ENCODE assay signal across 8 cellular contexts in genomic region chr1:64505944-64506658, GRCh38. TPM values are rescaled to one million over a fixed set of nuclear protein-coding genes. Genes with fewer than 3 reads are reported as not detected.
DNase-seq lines count a peak whose midpoint lies in the region; ATAC-seq, FAIRE-seq and TF ChIP-seq lines count a peak whose summit lies in the region.

No MANE protein-coding gene starts in this region.

- no peaks in the 10 kb centered on the region for H3K9me3 Mint-ChIP-seq in GM23338
- H3K9me3 Mint-ChIP-seq in stimulated activated memory B cell treated with anti-CD40 and anti-IgM and Interleukin-4, amounts not matched to agents 10 μg/mL and 1 μg/mL and 100 μg/mL, for 72 hours = no peaks in the 10 kb centered on the region

- no peaks in the 10 kb centered on the region; the same call in 2 of the 3 replicates for H3K36me3 Mint-ChIP-seq in GM23338 (ENCODE audit: low read depth)
- H3K36me3 Mint-ChIP-seq in stimulated activated memory B cell treated with anti-CD40 and anti-IgM and Interleukin-4, amounts not matched to agents 10 μg/mL and 1 μg/mL and 100 μg/mL, for 72 hours = no peaks in the 10 kb centered on the region

- H3F3A ChIP-seq in GM23338 (replicated peaks; ENCODE audit: low read depth) = 0 out of 2 replicates have a peak, but pooled peaks cover 6% of the 10 kb centered on the region

- H3K9me3 ChIP-seq in keratinocyte (ENCODE audit: control insufficient read depth, low read depth, low read length) = no peaks in the 10 kb centered on the region

- H3K36me3 ChIP-seq in GM23338 (ENCODE audit: insufficient read depth) (no peaks in the 10 kb centered on the region), keratinocyte (ENCODE audit: control insufficient read depth in 2 of 2, extremely low read depth in 1 of 2, insufficient read depth in 2 of 2, low read length in 2 of 2) (no peaks in the 10 kb centered on the region)

- peaks cover 90% of the 10 kb centered on the region for H3K4me1 Mint-ChIP-seq in GM23338
- peaks cover 14% of the 10 kb centered on the region for H3K4me1 Mint-ChIP-seq in stimulated activated memory B cell treated with anti-CD40 and anti-IgM and Interleukin-4, amounts not matched to agents 10 μg/mL and 1 μg/mL and 100 μg/mL, for 72 hours

- DNase-seq in GM23338 (ENCODE audit: low spot score) (no peak), NCI-H526 treated with DMSO at 0.1 percent for 48 hours (lab: John Stamatoyannopoulos, UW) (peak; percentile 70), astrocyte of the cerebellum (ENCODE audit: low read depth) (no peak), keratinocyte (ENCODE audit: low read depth, low spot score) (no peak), medulla oblongata (ENCODE audit: extremely low spot score) (no peak)

- H3K4me1 ChIP-seq in GM23338 (ENCODE audit: insufficient read depth) (peaks cover 86% of the 10 kb centered on the region), keratinocyte (ENCODE audit: control insufficient read depth, extremely low read depth, insufficient read depth, low read length) (no peaks in the 10 kb centered on the region)

- H3K4me3 Mint-ChIP-seq in GM23338 = peak overlapping the region; percentile 68
- H3K4me3 Mint-ChIP-seq in stimulated activated memory B cell treated with anti-CD40 and anti-IgM and Interleukin-4, amounts not matched to agents 10 μg/mL and 1 μg/mL and 100 μg/mL, for 72 hours = peak overlapping the region; percentile 98

- peak overlapping the region; percentile 90 for H3K27ac Mint-ChIP-seq in GM23338
- peak overlapping the region; percentile 70 for H3K27ac Mint-ChIP-seq in stimulated activated memory B cell treated with anti-CD40 and anti-IgM and Interleukin-4, amounts not matched to agents 10 μg/mL and 1 μg/mL and 100 μg/mL, for 72 hours

- no peaks in the 10 kb centered on the region for H3K9me1 ChIP-seq in keratinocyte (ENCODE audit: control insufficient read depth, extremely low read depth, insufficient read depth, low read length)

- dilution Hi-C loops in keratinocyte (cut with MboI; ENCODE audit: extremely low pct_ligation_motif_present, low sequenced_read_pairs) = no loop called here

- peak; percentile 6 for ATAC-seq in GM23338
- peak; percentile 13 for ATAC-seq in stimulated activated memory B cell treated with anti-CD40 and anti-IgM and Interleukin-4, amounts not matched to agents 10 μg/mL and 1 μg/mL and 100 μg/mL, for 72 hours
- no peak for ATAC-seq in GM19035 (IDR thresholded peaks at IDR 0.05; ENCODE audit: unreplicated experiment)
- no peak for ATAC-seq in GM18867 (IDR thresholded peaks at IDR 0.05; ENCODE audit: unreplicated experiment)

- H3K9ac ChIP-seq in keratinocyte (ENCODE audit: control insufficient read depth, extremely low read depth, insufficient read depth, low read length) = no peak overlapping the region

- H3K27ac ChIP-seq in GM23338 (ENCODE audit: low read depth) = no peak overlapping the region
- H3K27ac ChIP-seq in keratinocyte (ENCODE audit: control insufficient read depth, insufficient read depth, low read length) = no peak overlapping the region

- H3K4me3 ChIP-seq in GM23338 (peak overlapping the region; percentile 56), astrocyte of the cerebellum (ENCODE audit: low read depth, low read length) (peak overlapping the region; percentile 39), keratinocyte (ENCODE audit: control insufficient read depth in 2 of 3, extremely low read depth in 1 of 3, insufficient read depth in 2 of 3, low read depth in 1 of 3, low read length in 3 of 3) (no peak overlapping the region)

- no peak for TF ChIP-seq CTCF in GM23338 (conservative IDR thresholded peaks at IDR 0.05; ENCODE audit: low read depth in 2 of 2)
- no peak for TF ChIP-seq CTCF in astrocyte of the cerebellum (IDR thresholded peaks at IDR 0.05; ENCODE audit: low read depth, low read length, missing control alignments)
- no peak for TF ChIP-seq CTCF in keratinocyte (optimal IDR thresholded peaks at IDR 0.05 in 1 of 3, IDR thresholded peaks at IDR 0.05 in 1 of 3, conservative IDR thresholded peaks at IDR 0.05 in 1 of 3; ENCODE audit: extremely low read depth in 1 of 3, insufficient read depth in 2 of 3, low read length in 3 of 3)

- H3K9me2 ChIP-seq in GM23338 (ENCODE audit: insufficient read depth) = no peaks in the 10 kb centered on the region

- peaks cover 11% of the 10 kb centered on the region for H3K27me3 Mint-ChIP-seq in GM23338 (ENCODE audit: insufficient read depth, low read depth, poor library complexity)
- peaks cover 49% of the 10 kb centered on the region for H3K27me3 Mint-ChIP-seq in stimulated activated memory B cell treated with anti-CD40 and anti-IgM and Interleukin-4, amounts not matched to agents 10 μg/mL and 1 μg/mL and 100 μg/mL, for 72 hours

- peaks cover 89% of the 10 kb centered on the region for H3K79me2 ChIP-seq in GM23338 (replicated peaks; ENCODE audit: insufficient read depth)
- no peaks in the 10 kb centered on the region for H3K79me2 ChIP-seq in keratinocyte (ENCODE audit: control insufficient read depth, insufficient read depth, low read length)

- FAIRE-seq in keratinocyte (lab: Jason Lieb, UNC) = peak; percentile 13

- H2AFZ ChIP-seq in GM23338 = no peak overlapping the region
- H2AFZ ChIP-seq in keratinocyte (ENCODE audit: control insufficient read depth, low read length) = no peak overlapping the region

- H3K27me3 ChIP-seq in GM23338 (ENCODE audit: insufficient read depth) = peaks cover 41% of the 10 kb centered on the region
- no peaks in the 10 kb centered on the region for H3K27me3 ChIP-seq in keratinocyte (ENCODE audit: control insufficient read depth, extremely low read depth, insufficient read depth, low read length)

- peak overlapping the region; percentile 79 for H3K4me2 ChIP-seq in GM23338
- no peak overlapping the region for H3K4me2 ChIP-seq in keratinocyte (ENCODE audit: control insufficient read depth, extremely low read depth, insufficient read depth, low read depth, low read length)

- H4K20me1 ChIP-seq in GM23338 (replicated peaks; ENCODE audit: insufficient read depth) = peaks cover 53% of the 10 kb centered on the region
- H4K20me1 ChIP-seq in keratinocyte (ENCODE audit: control insufficient read depth, extremely low read depth, insufficient read depth, low read length) = no peaks in the 10 kb centered on the region

- in situ Hi-C loops in astrocyte of the cerebellum (cut with HindIII; ENCODE audit: low sequenced_read_pairs) = no loop called here

TF ChIP-seq in GM23338, 12 proteins besides CTCF, POLR2A, EP300 and RAD21 (continues in another document):
- no peak for TF ChIP-seq ZNF114 (CRISPR knock-in tag; IDR thresholded peaks at IDR 0.05)
- TF ChIP-seq EZH2phosphoT487 (IDR thresholded peaks at IDR 0.05; ENCODE audit: unreplicated experiment) = no peak

RNA-seq across cellular contexts. Expression of gene CACHD1, which starts 36.2 kb away (rescaled TPM):
- total RNA-seq in GM23338 (2014; rRNA removed; shearing (Covaris generic)) = 40.7 and 43.7 TPM in 2 replicates
- 10.9 and 12.6 TPM in 2 replicates for polyA plus RNA-seq in GM23338 (2016; fragmentation: Nextera tagmentation; extraction: Ambion mirVana)
- 1.6 to 2.4 TPM (median 1.9 TPM) in 3 replicates for polyA plus RNA-seq in keratinocyte
- 1.7 TPM for polyA plus RNA-seq in keratinocyte (2011; ENCODE audit: low read depth)
- 0.96 and 1.4 TPM in 2 replicates for polyA plus RNA-seq in keratinocyte (2011; cell fraction: cytosol; rRNA removed)
- polyA plus RNA-seq in keratinocyte (2011; cell fraction: nucleus; rRNA removed) = 5.4 and 5.9 TPM in 2 replicates
- 2.1 and 2.6 TPM in 2 replicates for polyA plus RNA-seq in keratinocyte (2012; ENCODE audit: low replicate concordance)
- 3.5 to 4.9 TPM (median 4.4 TPM) in 3 replicates for polyA minus RNA-seq in keratinocyte
- polyA minus RNA-seq in keratinocyte (2011; cell fraction: cytosol; rRNA and poly(A)+ RNA removed) = 1.5 TPM
- polyA minus RNA-seq in keratinocyte (2011; cell fraction: nucleus; rRNA and poly(A)+ RNA removed) = 6.4 and 9.4 TPM in 2 replicates

Comparison
In these comparisons a context has a peak if more than half of its experiments do, and no peak if none do; other contexts are left out.
1. ATAC-seq: peak in GM23338 (single experiment) and stimulated activated memory B cell treated with anti-CD40 and anti-IgM and Interleukin-4, amounts not matched to agents 10 μg/mL and 1 μg/mL and 100 μg/mL, for 72 hours (single experiment); none in GM19035 (single experiment) and GM18867 (single experiment).
2. H3K4me3 ChIP-seq: peak in GM23338 (single experiment) and astrocyte of the cerebellum (single experiment); none in keratinocyte (0 of 3).